In the genomic region with DNA sequence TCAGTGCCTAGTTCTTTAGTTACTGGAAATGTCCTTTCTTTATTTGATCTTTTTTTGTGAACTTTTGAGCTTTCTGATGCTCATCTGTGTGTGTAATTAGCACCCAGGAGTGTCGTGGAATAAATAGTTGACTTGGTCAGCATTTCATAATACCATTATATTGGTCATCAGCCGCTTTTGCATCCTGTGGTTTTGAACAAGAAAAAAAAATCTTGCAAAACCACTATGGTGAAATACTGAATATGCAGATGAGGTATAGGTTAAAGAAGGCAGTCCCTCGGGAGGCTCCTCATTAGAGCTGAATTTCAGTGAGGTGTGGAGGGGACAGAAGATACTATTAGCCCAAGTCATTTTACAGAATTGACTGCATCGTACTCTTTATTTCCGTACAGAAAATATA, we compare ENCODE assay signal across 1 cellular context.
TF ChIP-seq lines count a peak whose summit lies in the region.

No MANE protein-coding gene starts in this region.

TF ChIP-seq in HepG2, 621 proteins besides CTCF, POLR2A, EP300 and RAD21 (continued from another document):
- TF ChIP-seq ZFYVE20 (CRISPR knock-in tag; IDR thresholded peaks at IDR 0.05; ENCODE audit: borderline replicate concordance, low read depth): no peak
- TF ChIP-seq, protein P1, sequence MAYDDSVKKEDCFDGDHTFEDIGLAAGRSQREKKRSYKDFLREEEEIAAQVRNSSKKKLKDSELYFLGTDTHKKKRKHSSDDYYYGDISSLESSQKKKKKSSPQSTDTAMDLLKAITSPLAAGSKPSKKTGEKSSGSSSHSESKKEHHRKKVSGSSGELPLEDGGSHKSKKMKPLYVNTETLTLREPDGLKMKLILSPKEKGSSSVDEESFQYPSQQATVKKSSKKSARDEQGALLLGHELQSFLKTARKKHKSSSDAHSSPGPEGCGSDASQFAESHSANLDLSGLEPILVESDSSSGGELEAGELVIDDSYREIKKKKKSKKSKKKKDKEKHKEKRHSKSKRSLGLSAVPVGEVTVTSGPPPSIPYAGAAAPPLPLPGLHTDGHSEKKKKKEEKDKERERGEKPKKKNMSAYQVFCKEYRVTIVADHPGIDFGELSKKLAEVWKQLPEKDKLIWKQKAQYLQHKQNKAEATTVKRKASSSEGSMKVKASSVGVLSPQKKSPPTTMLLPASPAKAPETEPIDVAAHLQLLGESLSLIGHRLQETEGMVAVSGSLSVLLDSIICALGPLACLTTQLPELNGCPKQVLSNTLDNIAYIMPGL (CRISPR knock-in tag; IDR thresholded peaks at IDR 0.05; ENCODE audit: borderline replicate concordance in 1 of 2, low read depth in 1 of 2): no peak
- no peak for TF ChIP-seq SPEN (CRISPR knock-in tag; IDR thresholded peaks at IDR 0.05; ENCODE audit: low read depth)
- TF ChIP-seq CCDC6 (CRISPR knock-in tag; IDR thresholded peaks at IDR 0.05): no peak
- TF ChIP-seq SALL2 (CRISPR knock-in tag; IDR thresholded peaks at IDR 0.05): no peak
- no peak for TF ChIP-seq SIX1 (CRISPR knock-in tag; IDR thresholded peaks at IDR 0.05; ENCODE audit: borderline replicate concordance)
- TF ChIP-seq, protein P2, sequence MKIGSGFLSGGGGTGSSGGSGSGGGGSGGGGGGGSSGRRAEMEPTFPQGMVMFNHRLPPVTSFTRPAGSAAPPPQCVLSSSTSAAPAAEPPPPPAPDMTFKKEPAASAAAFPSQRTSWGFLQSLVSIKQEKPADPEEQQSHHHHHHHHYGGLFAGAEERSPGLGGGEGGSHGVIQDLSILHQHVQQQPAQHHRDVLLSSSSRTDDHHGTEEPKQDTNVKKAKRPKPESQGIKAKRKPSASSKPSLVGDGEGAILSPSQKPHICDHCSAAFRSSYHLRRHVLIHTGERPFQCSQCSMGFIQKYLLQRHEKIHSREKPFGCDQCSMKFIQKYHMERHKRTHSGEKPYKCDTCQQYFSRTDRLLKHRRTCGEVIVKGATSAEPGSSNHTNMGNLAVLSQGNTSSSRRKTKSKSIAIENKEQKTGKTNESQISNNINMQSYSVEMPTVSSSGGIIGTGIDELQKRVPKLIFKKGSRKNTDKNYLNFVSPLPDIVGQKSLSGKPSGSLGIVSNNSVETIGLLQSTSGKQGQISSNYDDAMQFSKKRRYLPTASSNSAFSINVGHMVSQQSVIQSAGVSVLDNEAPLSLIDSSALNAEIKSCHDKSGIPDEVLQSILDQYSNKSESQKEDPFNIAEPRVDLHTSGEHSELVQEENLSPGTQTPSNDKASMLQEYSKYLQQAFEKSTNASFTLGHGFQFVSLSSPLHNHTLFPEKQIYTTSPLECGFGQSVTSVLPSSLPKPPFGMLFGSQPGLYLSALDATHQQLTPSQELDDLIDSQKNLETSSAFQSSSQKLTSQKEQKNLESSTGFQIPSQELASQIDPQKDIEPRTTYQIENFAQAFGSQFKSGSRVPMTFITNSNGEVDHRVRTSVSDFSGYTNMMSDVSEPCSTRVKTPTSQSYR (CRISPR knock-in tag; IDR thresholded peaks at IDR 0.05; ENCODE audit: borderline replicate concordance): no peak
- TF ChIP-seq ZNF282 (IDR thresholded peaks at IDR 0.05; ENCODE audit: partially characterized antibody): no peak
